ENCODE assay signal across 16 cellular contexts in genomic region chr15:68292967-68293366, GRCh38.
"Had no signal": no experiment of that assay in that cellular context is flagged by ENCODE, and none has a peak within 500 bp of the region (broad histone marks: within the 10 kb centered on the region; RNA-seq: fewer than 3 reads in every experiment).

No MANE protein-coding gene starts in this region.

- H3K4me3 ChIP-seq: heart right ventricle, right atrium auricular region, SJCRH30, skin epidermis, suprapubic skin, upper lobe of left lung had no signal

- H3K9me3 Mint-ChIP-seq: activated CD4-positive, alpha-beta memory T cell treated with anti-CD3 and anti-CD28 coated beads, Interleukin-2, amount 10 ng/mL, durations not matched to agents 7 days and 5 days; mesothelial cell of epicardium; stimulated activated memory B cell treated with anti-CD40 and anti-IgM and Interleukin-4, amounts not matched to agents 10 μg/mL and 1 μg/mL and 100 μg/mL, for 72 hours; T-helper 2 cell treated with Interferon-gamma antibody and Interleukin-4, amounts not matched to agents 5 μg/mL and 100 μg/mL, for 36 hours had no signal

- DNase-seq: activated CD4-positive, alpha-beta memory T cell treated with anti-CD3 and anti-CD28 coated beads, Interleukin-2, amount 10 ng/mL, durations not matched to agents 7 days and 5 days; activated CD4-positive, alpha-beta T cell treated with anti-CD3 and anti-CD28 coated beads for 1 hour; caudate nucleus; cortex of kidney; effector CD8-positive, alpha-beta T cell; heart right ventricle; posterior cingulate gyrus; SJCRH30; SW 1271; upper lobe of left lung had no signal

- ATAC-seq: heart right ventricle; stimulated activated memory B cell treated with anti-CD40 and anti-IgM and Interleukin-4, amounts not matched to agents 10 μg/mL and 1 μg/mL and 100 μg/mL, for 72 hours had no signal

- H3K27ac ChIP-seq: right atrium auricular region, SJCRH30, skin epidermis, suprapubic skin, upper lobe of left lung had no signal

- H3K27me3 Mint-ChIP-seq: activated CD4-positive, alpha-beta memory T cell treated with anti-CD3 and anti-CD28 coated beads, Interleukin-2, amount 10 ng/mL, durations not matched to agents 7 days and 5 days; stimulated activated memory B cell treated with anti-CD40 and anti-IgM and Interleukin-4, amounts not matched to agents 10 μg/mL and 1 μg/mL and 100 μg/mL, for 72 hours had no signal

- H3K9me3 ChIP-seq: heart right ventricle, right atrium auricular region, SJCRH30, suprapubic skin, upper lobe of left lung had no signal

- H3K4me3 Mint-ChIP-seq: activated CD4-positive, alpha-beta memory T cell treated with anti-CD3 and anti-CD28 coated beads, Interleukin-2, amount 10 ng/mL, durations not matched to agents 7 days and 5 days; mesothelial cell of epicardium; stimulated activated memory B cell treated with anti-CD40 and anti-IgM and Interleukin-4, amounts not matched to agents 10 μg/mL and 1 μg/mL and 100 μg/mL, for 72 hours; T-helper 2 cell treated with Interferon-gamma antibody and Interleukin-4, amounts not matched to agents 5 μg/mL and 100 μg/mL, for 36 hours had no signal

- H3K4me1 ChIP-seq: SJCRH30 had no signal

- H3K27ac Mint-ChIP-seq: activated CD4-positive, alpha-beta memory T cell treated with anti-CD3 and anti-CD28 coated beads, Interleukin-2, amount 10 ng/mL, durations not matched to agents 7 days and 5 days; mesothelial cell of epicardium; stimulated activated memory B cell treated with anti-CD40 and anti-IgM and Interleukin-4, amounts not matched to agents 10 μg/mL and 1 μg/mL and 100 μg/mL, for 72 hours; T-helper 2 cell treated with Interferon-gamma antibody and Interleukin-4, amounts not matched to agents 5 μg/mL and 100 μg/mL, for 36 hours had no signal

- H3K27me3 ChIP-seq: heart right ventricle, right atrium auricular region, SJCRH30, suprapubic skin, upper lobe of left lung had no signal
